Comparison of ENCODE assay signal across 17 cellular contexts in the genomic region with DNA sequence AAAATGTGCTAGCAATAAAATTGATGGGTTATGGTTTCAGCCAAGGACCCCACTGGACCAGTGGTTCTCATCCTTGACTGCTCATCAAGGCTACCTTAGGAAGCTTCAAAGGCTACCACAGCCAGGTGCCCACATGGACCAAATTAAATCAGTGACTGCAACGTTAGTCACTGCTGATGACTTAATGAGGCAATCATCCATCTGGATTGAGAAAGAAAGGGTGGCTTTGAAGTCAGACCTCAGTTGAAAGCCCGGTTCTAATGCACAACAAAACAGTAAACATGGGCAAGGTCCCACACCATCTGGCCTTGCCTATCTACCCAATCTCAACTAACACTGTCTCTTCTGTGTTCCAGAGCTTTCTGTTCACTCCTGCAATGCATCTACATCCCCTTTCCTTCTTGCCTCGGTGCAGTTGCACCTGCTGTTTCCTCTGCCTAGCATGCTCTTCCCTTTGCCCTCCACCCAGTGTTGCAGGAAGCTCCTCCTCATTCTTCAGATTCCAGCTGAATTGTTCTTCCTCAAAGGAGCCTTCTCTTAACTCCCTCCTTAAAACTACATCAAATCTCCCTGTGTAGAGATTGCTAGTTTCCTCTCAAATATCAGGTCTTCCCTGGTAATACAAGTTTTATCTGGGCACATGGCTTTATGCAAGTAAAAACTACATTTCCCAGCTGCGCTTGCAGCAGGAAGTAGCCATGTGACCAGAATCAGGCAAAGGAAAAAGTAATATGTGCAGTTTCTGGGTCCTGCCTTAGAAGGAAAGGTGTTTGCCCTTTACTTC. TPM values are rescaled to one million over a fixed set of nuclear protein-coding genes. Genes with fewer than 3 reads are reported as not detected.
DNase-seq lines count a peak whose midpoint lies in the region; ATAC-seq, FAIRE-seq and TF ChIP-seq lines count a peak whose summit lies in the region.
"Had no signal": no experiment of that assay in that cellular context is flagged by ENCODE, and none has a peak within 500 bp of the region (broad histone marks: within the 10 kb centered on the region; RNA-seq: fewer than 3 reads in every experiment).

No MANE protein-coding gene starts in this region.

- TF ChIP-seq CTCF in NB4 (IDR thresholded peaks at IDR 0.05; ENCODE audit: low read depth, low read length) (no peak), K562 (IDR thresholded peaks at IDR 0.05 in 2 of 3, conservative IDR thresholded peaks at IDR 0.05 in 1 of 3; ENCODE audit: insufficient read depth in 2 of 3, low read depth in 1 of 3, low read length in 3 of 3) (no peak), neutrophil (IDR thresholded peaks at IDR 0.05) (no peak)

- intact Hi-C loops in K562 (cut with micrococcal nuclease): no loop called here

- no peak for TF ChIP-seq RAD21 in K562 (CRISPR knock-in tag; conservative IDR thresholded peaks at IDR 0.05 in 1 of 2, IDR thresholded peaks at IDR 0.05 in 1 of 2)

- no peak overlapping the region for H3K9ac ChIP-seq in K562 (ENCODE audit: insufficient read depth in 1 of 2, low read depth in 2 of 2, low read length in 2 of 2)

- H3K9me1 ChIP-seq in K562 (ENCODE audit: control insufficient read depth, insufficient read depth, low read length): no peaks in the 10 kb centered on the region

- no peaks in the 10 kb centered on the region for H3K79me2 ChIP-seq in K562 (ENCODE audit: control insufficient read depth, insufficient read depth, low read length)

- H2AFZ ChIP-seq in K562 (ENCODE audit: low read depth, low read length): peak overlapping the region; percentile 85

- H3K9me3 ChIP-seq in K562 (replicated peaks; ENCODE audit: control insufficient read depth, insufficient read depth, low read depth, low read length) (no peaks in the 10 kb centered on the region), neutrophil (no peaks in the 10 kb centered on the region)

- no peaks in the 10 kb centered on the region for H3K36me3 ChIP-seq in K562 (ENCODE audit: control insufficient read depth, insufficient read depth, low read length)
- no peaks in the 10 kb centered on the region for H3K36me3 ChIP-seq in neutrophil
- H3K36me3 ChIP-seq: heart left ventricle, tibial nerve had no signal

- H3K27me3 ChIP-seq in K562 (ENCODE audit: control insufficient read depth in 2 of 2, insufficient read depth in 2 of 2, low read length in 2 of 2) (peaks cover 0 to 12% of the 10 kb centered on the region in 2 experiments; a peak in 2 of 5 replicates), neutrophil (peaks cover 32% of the 10 kb centered on the region)
- H3K27me3 ChIP-seq: tibial nerve had no signal

- H3K27ac ChIP-seq in K562 (ENCODE audit: extremely low read depth, low read depth, low read length) (no peak overlapping the region), neutrophil (peak overlapping the region; percentile 5)
- H3K27ac ChIP-seq: heart left ventricle, tibial nerve had no signal

- no peak overlapping the region for H3K4me2 ChIP-seq in K562 (ENCODE audit: insufficient read depth, low read length)

- 2% methylated on average over 4 of the region's 4 CpGs for WGBS in K562 (ENCODE audit: insufficient coverage, low coverage, missing lambda C conversion rate)

- no TSS peak for BruUV-seq in K562 (replicated peaks; lab: Mats Ljungman, UMichigan)

- no peaks in the 10 kb centered on the region for H4K20me1 ChIP-seq in K562 (replicated peaks; ENCODE audit: control insufficient read depth, insufficient read depth, low read length)

- no peak for FAIRE-seq in K562 (lab: Jason Lieb, UNC)
- no peak for FAIRE-seq in GM12892 (lab: Jason Lieb, UNC)

- TF ChIP-seq EP300 in K562 (IDR thresholded peaks at IDR 0.05; ENCODE audit: low read length): no peak

- CTCF ChIA-PET in K562 (lab: Yijun Ruan, JAX; ENCODE audit: low intra/inter-chr PET ratio): no interaction called here

- ATAC-seq in K562: peak; percentile 70
- ATAC-seq: activated CD4-positive, CD25-positive, alpha-beta regulatory T cell treated with anti-CD3 and anti-CD28 coated beads, Interleukin-2, amount 50 U/mL, for 24 hours; heart left ventricle; right cardiac atrium had no signal

- DNase-seq in DMS53 (lab: John Stamatoyannopoulos, UW) (peak; percentile 37), DMS53 treated with DMSO at 0.1 percent for 48 hours (lab: John Stamatoyannopoulos, UW; ENCODE audit: unreplicated experiment) (no peak), NB4 (ENCODE audit: low read depth) (peak; percentile 24), K562 (ENCODE audit: extremely low read depth in 1 of 4, low spot score in 3 of 4) (peak in 1 of 4 experiments; percentile 11), GM12892 (ENCODE audit: insufficient read length) (no peak), globus pallidus (ENCODE audit: low spot score) (no peak), HuH-7 (ENCODE audit: low spot score) (no peak)
- DNase-seq: 8988T; activated naive CD4-positive, alpha-beta T cell treated with Interleukin-2 at 50 U/mL for 16 hours; cortex of kidney; DMS79; heart left ventricle; NCI-H146; right cardiac atrium had no signal

- in situ Hi-C loops in K562 (cut with MboI): no loop called here

- H3K4me1 ChIP-seq in K562 (replicated peaks in 1 of 2; ENCODE audit: control insufficient read depth in 2 of 2, insufficient read depth in 2 of 2, low read length in 2 of 2) (no peaks in the 10 kb centered on the region; a peak in 1 of 5 replicates), neutrophil (ENCODE audit: control insufficient read depth in 1 of 2, insufficient read depth in 1 of 2, low read depth in 1 of 2, low read length in 1 of 2) (peaks cover 12 to 17% of the 10 kb centered on the region in 2 experiments)
- H3K4me1 ChIP-seq: heart left ventricle, tibial nerve had no signal

- POLR2A ChIA-PET in K562 (lab: Yijun Ruan, JAX): interaction anchor here (0.8 to 1.3 kb wide), 2 partner anchors 9 to 12 kb away, joined by 4 to 5 read pairs; no protein-coding TSS in a partner anchor

- TF ChIP-seq POLR2A in NB4 (IDR thresholded peaks at IDR 0.05; ENCODE audit: extremely low read depth, insufficient read length) (no peak), K562 (conservative IDR thresholded peaks at IDR 0.05) (no peak), GM12892 (IDR thresholded peaks at IDR 0.05; ENCODE audit: low read depth, low read length) (no peak)

- H3K4me3 ChIP-seq in NB4 (ENCODE audit: low read depth, low read length) (no peak overlapping the region), K562 (no peak overlapping the region), neutrophil (ENCODE audit: low read depth in 1 of 2, low read length in 1 of 2) (no peak overlapping the region)
- H3K4me3 ChIP-seq: heart left ventricle, tibial nerve had no signal

RNA-seq across cellular contexts. Expression of a gene that starts 10.3 kb away (rescaled TPM):
- total RNA-seq in K562 (2011; cell fraction: chromatin; rRNA removed; ENCODE audit: low replicate concordance): not detected in 2 replicates
- total RNA-seq in K562 (2011; cell fraction: nucleolus; rRNA removed): not detected in 2 replicates
- not detected in 2 replicates for total RNA-seq in K562 (2011; cell fraction: nucleoplasm; rRNA removed)
- total RNA-seq in K562 (2014; rRNA removed) (not detected in 2 replicates), K562 (2014; rRNA removed; fragmentation: Illumina TruSeq; extraction: Trizol) (not detected in 2 replicates), K562 (2015; rRNA removed; fragmentation: Illumina TruSeq; extraction: Trizol) (not detected in 2 replicates), K562 (2021) (not detected in 2 replicates)
- polyA plus RNA-seq in K562 (2011; rRNA removed) (not detected in 2 replicates), K562 (2014; fragmentation: Illumina TruSeq; extraction: Trizol) (not detected in 2 replicates), K562 (2014; fragmentation: Nextera tagmentation; extraction: Ambion mirVana) (not detected), K562 (2014; rRNA removed) (not detected in 2 replicates)
- not detected in 2 replicates for polyA plus RNA-seq in K562 (2011; cell fraction: cytosol; rRNA removed)
- not detected in 2 replicates for polyA plus RNA-seq in K562 (2011; cell fraction: nucleus; rRNA removed)
- polyA plus RNA-seq in K562 (2012): not detected in 2 replicates
- not detected in 2 replicates for polyA minus RNA-seq in K562 (2011; rRNA and poly(A)+ RNA removed)
- not detected in 2 replicates for polyA minus RNA-seq in K562 (2011; cell fraction: cytosol; rRNA and poly(A)+ RNA removed)
- not detected in 2 replicates for polyA minus RNA-seq in K562 (2011; cell fraction: nucleus; rRNA and poly(A)+ RNA removed)
- polyA plus RNA-seq in GM12892 (2012; ENCODE audit: missing spikeins): not detected
- total RNA-seq: heart left ventricle, right cardiac atrium, tibial nerve had no signal
- polyA plus RNA-seq: heart left ventricle, right cardiac atrium had no signal

RNA-seq across cellular contexts. Expression of a gene that starts 49.0 kb away (rescaled TPM):
- not detected in 2 replicates for total RNA-seq in K562 (2011; cell fraction: chromatin; rRNA removed; ENCODE audit: low replicate concordance)
- total RNA-seq in K562 (2011; cell fraction: nucleolus; rRNA removed): not detected in 2 replicates
- total RNA-seq in K562 (2011; cell fraction: nucleoplasm; rRNA removed): not detected in 2 replicates
- total RNA-seq in K562 (2014; rRNA removed) (not detected in 2 replicates), K562 (2014; rRNA removed; fragmentation: Illumina TruSeq; extraction: Trizol) (not detected in 2 replicates), K562 (2015; rRNA removed; fragmentation: Illumina TruSeq; extraction: Trizol) (not detected in 2 replicates), K562 (2021) (not detected in 2 replicates)
- polyA plus RNA-seq in K562 (2011; rRNA removed) (not detected in 2 replicates), K562 (2014; fragmentation: Illumina TruSeq; extraction: Trizol) (not detected in 2 replicates), K562 (2014; fragmentation: Nextera tagmentation; extraction: Ambion mirVana) (not detected), K562 (2014; rRNA removed) (not detected in 2 replicates)
- polyA plus RNA-seq in K562 (2011; cell fraction: cytosol; rRNA removed): not detected in 2 replicates
- not detected in 2 replicates for polyA plus RNA-seq in K562 (2011; cell fraction: nucleus; rRNA removed)
- polyA plus RNA-seq in K562 (2012): not detected in 2 replicates
- not detected in 2 replicates for polyA minus RNA-seq in K562 (2011; rRNA and poly(A)+ RNA removed)
- not detected in 2 replicates for polyA minus RNA-seq in K562 (2011; cell fraction: cytosol; rRNA and poly(A)+ RNA removed)
- polyA minus RNA-seq in K562 (2011; cell fraction: nucleus; rRNA and poly(A)+ RNA removed): not detected in 2 replicates
- polyA plus RNA-seq in GM12892 (2012; ENCODE audit: missing spikeins): not detected
- total RNA-seq: heart left ventricle, right cardiac atrium, tibial nerve had no signal
- polyA plus RNA-seq: heart left ventricle, right cardiac atrium had no signal

RNA-seq across cellular contexts. Expression of a gene that starts 53.9 kb away (rescaled TPM):
- total RNA-seq in K562 (2011; cell fraction: chromatin; rRNA removed; ENCODE audit: low replicate concordance): not detected in 2 replicates
- not detected in 2 replicates for total RNA-seq in K562 (2011; cell fraction: nucleolus; rRNA removed)
- total RNA-seq in K562 (2011; cell fraction: nucleoplasm; rRNA removed): not detected in 2 replicates
- total RNA-seq in K562 (2014; rRNA removed) (0.05 and 0.37 TPM in 2 replicates), K562 (2014; rRNA removed; fragmentation: Illumina TruSeq; extraction: Trizol) (0.40 and 0.45 TPM in 2 replicates), K562 (2015; rRNA removed; fragmentation: Illumina TruSeq; extraction: Trizol) (0.87 and 1.1 TPM in 2 replicates), K562 (2021) (0.40 and 0.45 TPM in 2 replicates)
- polyA plus RNA-seq in K562 (2011; rRNA removed) (0.03 and 0.07 TPM in 2 replicates), K562 (2014; fragmentation: Illumina TruSeq; extraction: Trizol) (0.22 and 0.49 TPM in 2 replicates), K562 (2014; fragmentation: Nextera tagmentation; extraction: Ambion mirVana) (1 to 10 TPM; 3.8 to 5.4 TPM), K562 (2014; rRNA removed) (0.05 and 0.25 TPM in 2 replicates)
- 0.01 TPM in 1 of 2 replicates, not detected in the other for polyA plus RNA-seq in K562 (2011; cell fraction: cytosol; rRNA removed)
- polyA plus RNA-seq in K562 (2011; cell fraction: nucleus; rRNA removed): 0.03 and 0.04 TPM in 2 replicates
- polyA plus RNA-seq in K562 (2012): 3.2 and 3.7 TPM in 2 replicates
- 0.03 and 0.07 TPM in 2 replicates for polyA minus RNA-seq in K562 (2011; rRNA and poly(A)+ RNA removed)
- polyA minus RNA-seq in K562 (2011; cell fraction: cytosol; rRNA and poly(A)+ RNA removed): not detected in 2 replicates
- 0.11 TPM in 1 of 2 replicates, not detected in the other for polyA minus RNA-seq in K562 (2011; cell fraction: nucleus; rRNA and poly(A)+ RNA removed)
- polyA plus RNA-seq in GM12892 (2012; ENCODE audit: missing spikeins): not detected

Comparison
In these comparisons a context has a peak if more than half of its experiments do, and no peak if none do; other contexts are left out.
1. DNase-seq: peak in DMS53 (single experiment) and NB4 (single experiment); none in DMS53 treated with DMSO at 0.1 percent for 48 hours (single experiment), GM12892 (single experiment), globus pallidus (single experiment) and HuH-7 (single experiment).